8 cellular contexts compared by ENCODE assay signal in the genomic region with DNA sequence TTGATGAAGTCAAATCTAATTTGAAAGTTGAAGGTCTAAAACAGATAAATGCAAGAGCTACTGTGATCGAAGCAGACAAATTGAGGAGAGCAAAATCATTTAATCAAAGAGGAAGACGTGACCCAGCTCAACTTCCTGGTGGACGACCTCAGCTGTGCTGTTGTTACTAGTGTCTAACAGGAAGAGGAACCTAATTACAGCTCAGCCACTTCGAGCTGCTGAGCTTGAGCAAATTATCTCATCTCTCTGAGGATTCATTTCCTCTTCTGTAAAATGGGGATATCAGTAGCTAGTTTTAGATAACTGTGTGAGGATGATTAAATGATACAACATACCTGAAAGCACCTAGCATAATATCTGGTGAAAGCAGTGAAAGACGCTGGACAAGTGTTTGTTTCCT. TPM values are rescaled to one million over a fixed set of nuclear protein-coding genes. Genes with fewer than 3 reads are reported as not detected.
DNase-seq lines count a peak whose midpoint lies in the region; ATAC-seq lines count a peak whose summit lies in the region.

No MANE protein-coding gene starts in this region.

- H3K27ac Mint-ChIP-seq in CD4-positive, alpha-beta memory T cell, result peak overlapping the region; percentile 45 to 95 (median 89)
- peak overlapping the region; percentile 74 for H3K27ac Mint-ChIP-seq in activated naive CD8-positive, alpha-beta T cell

- no peak overlapping the region for H3K27ac ChIP-seq in CD4-positive, alpha-beta memory T cell (ENCODE audit: low read depth, low read length)

- H3K27me3 Mint-ChIP-seq in CD4-positive, alpha-beta memory T cell, result no peaks in the 10 kb centered on the region
- no peaks in the 10 kb centered on the region for H3K27me3 Mint-ChIP-seq in activated naive CD8-positive, alpha-beta T cell

- peak in 4 of 5 donors; percentile 17 to 41 (median 27) for DNase-seq in CD4-positive, alpha-beta memory T cell
- DNase-seq in cerebellum (ENCODE audit: low spot score), result no peak
- no peak for DNase-seq in SHP77 treated with DMSO at 0.1 percent for 48 hours (lab: John Stamatoyannopoulos, UW)
- no peak for DNase-seq in hippocampal formation (lab: John Stamatoyannopoulos, UW)
- DNase-seq in SHP77 (lab: John Stamatoyannopoulos, UW), result no peak

- H3K4me1 ChIP-seq in CD4-positive, alpha-beta memory T cell (ENCODE audit: insufficient read depth, low read length), result peaks cover 15% of the 10 kb centered on the region

- no peaks in the 10 kb centered on the region for H3K9me3 ChIP-seq in CD4-positive, alpha-beta memory T cell (ENCODE audit: control insufficient read depth in 1 of 2, low read length in 2 of 2)

- intact Hi-C loops in CD4-positive, alpha-beta memory T cell (cut with micrococcal nuclease), result no loop called here

- H3K36me3 ChIP-seq in CD4-positive, alpha-beta memory T cell (ENCODE audit: insufficient read depth, low read length), result no peaks in the 10 kb centered on the region

- ATAC-seq in GM19324 (IDR thresholded peaks at IDR 0.05; ENCODE audit: low FRiP score, unreplicated experiment), result peak; percentile 77
- peak; percentile 90 for ATAC-seq in HG03469 (IDR thresholded peaks at IDR 0.05; ENCODE audit: unreplicated experiment)

- no peaks in the 10 kb centered on the region for H3K27me3 ChIP-seq in CD4-positive, alpha-beta memory T cell (ENCODE audit: insufficient read depth, low read length)

- no peak overlapping the region for H3K4me3 ChIP-seq in CD4-positive, alpha-beta memory T cell (ENCODE audit: low read length in 2 of 2)

- no peaks in the 10 kb centered on the region for H3K36me3 Mint-ChIP-seq in CD4-positive, alpha-beta memory T cell
- peaks cover 9% of the 10 kb centered on the region for H3K36me3 Mint-ChIP-seq in activated naive CD8-positive, alpha-beta T cell

- CTCF ChIA-PET in CD4-positive, alpha-beta memory T cell (lab: Charles Lee; ENCODE audit: partially characterized antibody), result interaction anchor here (1.2 to 1.7 kb wide), 6 partner anchors 8 to 339 kb away, joined by 3 to 9 read pairs (median 4); partner anchors contain the start of gene PPFIBP2

- H3K4me1 Mint-ChIP-seq in CD4-positive, alpha-beta memory T cell, result peaks cover 12 to 24% (median 17%) of the 10 kb centered on the region in 4 donors
- H3K4me1 Mint-ChIP-seq in activated naive CD8-positive, alpha-beta T cell (ENCODE audit: low read depth), result peaks cover 23% of the 10 kb centered on the region

- POLR2A ChIA-PET in CD4-positive, alpha-beta memory T cell (lab: Charles Lee; ENCODE audit: partially characterized antibody), result interaction anchor here (1.3 kb wide), 1 partner anchor 78 kb away, joined by 4 read pairs; the partner anchor contains the start of gene PPFIBP2

- H3K4me3 Mint-ChIP-seq in CD4-positive, alpha-beta memory T cell, result peak overlapping the region; percentile 1 to 83 (median 78)
- peak overlapping the region; percentile 71 for H3K4me3 Mint-ChIP-seq in activated naive CD8-positive, alpha-beta T cell

- no peaks in the 10 kb centered on the region for H3K9me3 Mint-ChIP-seq in CD4-positive, alpha-beta memory T cell
- H3K9me3 Mint-ChIP-seq in activated naive CD8-positive, alpha-beta T cell (ENCODE audit: low read depth), result no peaks in the 10 kb centered on the region

RNA-seq across cellular contexts. Expression of gene OLFML1, which starts 48.6 kb away (rescaled TPM):
- total RNA-seq in CD4-positive, alpha-beta memory T cell, result not detected
- not detected for polyA plus RNA-seq in CD4-positive, alpha-beta memory T cell
- total RNA-seq in cerebellum, result 2.9 TPM

Comparison
In these comparisons a context has a peak if more than half of its experiments do, and no peak if none do; other contexts are left out.
1. DNase-seq: peak in CD4-positive, alpha-beta memory T cell (4 of 5); none in cerebellum (single experiment), SHP77 treated with DMSO at 0.1 percent for 48 hours (single experiment), hippocampal formation (0 of 2) and SHP77 (0 of 2).